Comparison of ENCODE assay signal across 8 cellular contexts in genomic region chr22:33922268-33922667, GRCh38. TPM values are rescaled to one million over a fixed set of nuclear protein-coding genes. Genes with fewer than 3 reads are reported as not detected.
DNase-seq lines count a peak whose midpoint lies in the region; ATAC-seq, FAIRE-seq and TF ChIP-seq lines count a peak whose summit lies in the region.

No MANE protein-coding gene starts in this region.

- FAIRE-seq in bronchial epithelial cell (lab: Jason Lieb, UNC) (no peak), RCC 7860 (lab: Jason Lieb, UNC) (no peak)

- DNase-seq in Calu3 (peak; percentile 13), NCI-H1105 (lab: John Stamatoyannopoulos, UW) (peak; percentile 24), bronchial epithelial cell (ENCODE audit: low read depth) (no peak), left colon (peak; percentile 31 to 48), RCC 7860 (ENCODE audit: low spot score) (no peak)
- peak; percentile 4 to 9 for DNase-seq in stimulated activated naive CD8-positive, alpha-beta T cell treated with anti-CD3 and anti-CD28 coated beads, Interleukin-15, amount 100 ng/mL, for 72 hours

- H3K9me3 Mint-ChIP-seq in Calu3 (ENCODE audit: low read depth, unreplicated experiment): no peaks in the 10 kb centered on the region
- no peaks in the 10 kb centered on the region for H3K9me3 Mint-ChIP-seq in stimulated activated naive CD8-positive, alpha-beta T cell treated with anti-CD3 and anti-CD28 coated beads, Interleukin-15, amount 100 ng/mL, for 72 hours

- peaks cover 22% of the 10 kb centered on the region for H3K36me3 Mint-ChIP-seq in Calu3 (ENCODE audit: insufficient read depth, unreplicated experiment)

- H3K4me3 ChIP-seq in bronchial epithelial cell (ENCODE audit: low read depth, low read length): peak overlapping the region; percentile 52

- TF ChIP-seq CTCF in Calu3 (IDR thresholded peaks at IDR 0.05; ENCODE audit: unreplicated experiment): no peak
- no peak for TF ChIP-seq CTCF in bronchial epithelial cell (IDR thresholded peaks at IDR 0.05; ENCODE audit: insufficient read depth, low read length, severe bottlenecking)

- no peaks in the 10 kb centered on the region for H3K36me3 ChIP-seq in bronchial epithelial cell (ENCODE audit: control insufficient read depth, insufficient read depth, low read length)

- ATAC-seq in left colon: no peak
- ATAC-seq in stimulated activated naive CD8-positive, alpha-beta T cell treated with anti-CD3 and anti-CD28 coated beads, Interleukin-15, amount 100 ng/mL, for 72 hours: no peak
- ATAC-seq in GM21723 (IDR thresholded peaks at IDR 0.05; ENCODE audit: unreplicated experiment): no peak
- ATAC-seq in HG03175 (IDR thresholded peaks at IDR 0.05; ENCODE audit: unreplicated experiment): no peak

- H3K27ac Mint-ChIP-seq in Calu3 (ENCODE audit: unreplicated experiment): no peak overlapping the region
- no peak overlapping the region for H3K27ac Mint-ChIP-seq in stimulated activated naive CD8-positive, alpha-beta T cell treated with anti-CD3 and anti-CD28 coated beads, Interleukin-15, amount 100 ng/mL, for 72 hours

- no TSS peak for BruUV-seq in Calu3 (replicated peaks; lab: Mats Ljungman, UMichigan)

- H3K27me3 Mint-ChIP-seq in Calu3 (ENCODE audit: unreplicated experiment): peaks cover 66% of the 10 kb centered on the region
- peaks cover 75% of the 10 kb centered on the region for H3K27me3 Mint-ChIP-seq in stimulated activated naive CD8-positive, alpha-beta T cell treated with anti-CD3 and anti-CD28 coated beads, Interleukin-15, amount 100 ng/mL, for 72 hours

- H3K4me1 Mint-ChIP-seq in Calu3 (ENCODE audit: low read depth, unreplicated experiment): peaks cover 17% of the 10 kb centered on the region
- H3K4me1 Mint-ChIP-seq in stimulated activated naive CD8-positive, alpha-beta T cell treated with anti-CD3 and anti-CD28 coated beads, Interleukin-15, amount 100 ng/mL, for 72 hours: peaks cover 25% of the 10 kb centered on the region

- CTCF ChIA-PET in Calu3 (lab: Charles Lee): interaction anchor here (0.6 to 1.9 kb wide), 6 partner anchors 144 to 1309 kb away, joined by 3 to 7 read pairs (median 3); no protein-coding TSS in a partner anchor

- peaks cover 3% of the 10 kb centered on the region for H3K27me3 ChIP-seq in bronchial epithelial cell (ENCODE audit: control insufficient read depth, insufficient read depth, low read length)

- intact Hi-C loops in Calu3 (cut with micrococcal nuclease; ENCODE audit: unreplicated experiment) (loop anchor here (5.0 kb wide), 1 partner anchor 1100 kb away; no protein-coding TSS in a partner anchor), left colon (cut with DNase I, micrococcal nuclease) (loop anchor here in 1 of 2 donors (10.0 kb wide), 1 partner anchor 397 kb away; no protein-coding TSS in a partner anchor)

- H3K4me3 Mint-ChIP-seq in Calu3 (ENCODE audit: low read depth, unreplicated experiment): peak overlapping the region; percentile 74
- peak overlapping the region; percentile 82 to 89 for H3K4me3 Mint-ChIP-seq in stimulated activated naive CD8-positive, alpha-beta T cell treated with anti-CD3 and anti-CD28 coated beads, Interleukin-15, amount 100 ng/mL, for 72 hours

RNA-seq across cellular contexts. Expression of gene LARGE1, which starts 2.0 kb away (rescaled TPM):
- 11.6 and 15.3 TPM in 2 replicates for total RNA-seq in Calu3 (2022)
- 2.4 and 2.9 TPM in 2 replicates for total RNA-seq in bronchial epithelial cell
- total RNA-seq in left colon: 10 to 100 TPM; 51.6 to 69.6 TPM

Comparison
In these comparisons a context has a peak if more than half of its experiments do, and no peak if none do; other contexts are left out.
1. DNase-seq: peak in Calu3 (single experiment), NCI-H1105 (single experiment), left colon (2 of 2) and stimulated activated naive CD8-positive, alpha-beta T cell treated with anti-CD3 and anti-CD28 coated beads, Interleukin-15, amount 100 ng/mL, for 72 hours (2 of 2); none in bronchial epithelial cell (single experiment) and RCC 7860 (single experiment).